16 cellular contexts compared by ENCODE assay signal in genomic region chr4:146032234-146032860, GRCh38.
DNase-seq lines count a peak whose midpoint lies in the region; ATAC-seq and TF ChIP-seq lines count a peak whose summit lies in the region.
"Had no signal": no experiment of that assay in that cellular context is flagged by ENCODE, and none has a peak within 500 bp of the region (broad histone marks: within the 10 kb centered on the region; RNA-seq: fewer than 3 reads in every experiment).

No MANE protein-coding gene starts in this region.

- no peaks in the 10 kb centered on the region for H3K36me3 ChIP-seq in OCI-LY3 (replicated peaks; ENCODE audit: low read depth, low read length)
- no peaks in the 10 kb centered on the region for H3K36me3 ChIP-seq in mucosa of rectum (ENCODE audit: control insufficient read depth in 2 of 2, insufficient read depth in 2 of 2, low read length in 2 of 2)
- H3K36me3 ChIP-seq: ascending aorta had no signal

- no peak for TF ChIP-seq CTCF in OCI-LY3 (IDR thresholded peaks at IDR 0.05; ENCODE audit: low read depth, low read length)

- no peaks in the 10 kb centered on the region for H3K79me2 ChIP-seq in OCI-LY3 (ENCODE audit: low read length)

- intact Hi-C loops in activated T-helper 1 cell treated with anti-CD3 and anti-CD28 coated beads, Interleukin-12 subunit alpha, Interleukin-12 subunit beta, Interleukin-2, Interleukin-4 antibody, amounts not matched to agents 30 ng/mL and 10 ng/mL and 1 ng/mL, durations not matched to agents 14 hours and 24 hours and 36 hours (cut with micrococcal nuclease), result no loop called here
- intact Hi-C loops in cardiac septum (cut with DNase I), result no loop called here

- H3K9ac ChIP-seq in OCI-LY3 (ENCODE audit: low read length) (peak overlapping the region; percentile 47), mucosa of rectum (ENCODE audit: low read depth in 1 of 2, low read length in 2 of 2) (no peak overlapping the region)

- DNase-seq in DMS53 treated with DMSO at 0.1 percent for 48 hours (lab: John Stamatoyannopoulos, UW; ENCODE audit: unreplicated experiment) (peak; percentile 4), cardiac septum (ENCODE audit: low spot score) (no peak), NCI-H2081 treated with DMSO at 0.1 percent for 48 hours (lab: John Stamatoyannopoulos, UW) (no peak)
- no peak for DNase-seq in activated effector memory CD4-positive, alpha-beta T cell treated with Interleukin-2 at 50 U/mL for 16 hours
- no peak for DNase-seq in activated T-helper 1 cell treated with anti-CD3 and anti-CD28 coated beads, Interleukin-12 subunit alpha, Interleukin-12 subunit beta, Interleukin-2, Interleukin-4 antibody, amounts not matched to agents 30 ng/mL and 10 ng/mL and 1 ng/mL, durations not matched to agents 14 hours and 24 hours and 36 hours (ENCODE audit: low spot score)
- DNase-seq: activated CD4-positive, alpha-beta memory T cell treated with anti-CD3 and anti-CD28 coated beads for 36 hours; KBM-7; NCI-H1436; NCI-H524 treated with DMSO at 0.1 percent for 48 hours; stimulated activated CD4-positive, alpha-beta T cell treated with anti-CD3 and anti-CD28 coated beads, Interleukin-1b, Interleukin-23, amount 100 ng/mL, for 48 hours; T-helper 9 cell had no signal

- H3K27me3 ChIP-seq in OCI-LY3 (ENCODE audit: low read depth, low read length) (no peaks in the 10 kb centered on the region), mucosa of rectum (ENCODE audit: control insufficient read depth in 2 of 2, insufficient read depth in 2 of 2, low read length in 2 of 2) (no peaks in the 10 kb centered on the region)
- H3K27me3 ChIP-seq: ascending aorta had no signal

- no peaks in the 10 kb centered on the region for H3K9me3 Mint-ChIP-seq in activated T-helper 1 cell treated with anti-CD3 and anti-CD28 coated beads, Interleukin-12 subunit alpha, Interleukin-12 subunit beta, Interleukin-2, Interleukin-4 antibody, amounts not matched to agents 30 ng/mL and 10 ng/mL and 1 ng/mL, durations not matched to agents 14 hours and 24 hours and 36 hours
- H3K9me3 Mint-ChIP-seq: activated T-helper 2 cell treated with anti-CD3 and anti-CD28 coated beads, Interferon-gamma antibody, Interleukin-2, Interleukin-4, amounts not matched to agents 10 μg/mL and 5 μg/mL and 100 μg/mL, durations not matched to agents 14 hours and 24 hours and 36 hours had no signal

- no peaks in the 10 kb centered on the region for H3K36me3 Mint-ChIP-seq in activated T-helper 1 cell treated with anti-CD3 and anti-CD28 coated beads, Interleukin-12 subunit alpha, Interleukin-12 subunit beta, Interleukin-2, Interleukin-4 antibody, amounts not matched to agents 30 ng/mL and 10 ng/mL and 1 ng/mL, durations not matched to agents 14 hours and 24 hours and 36 hours (ENCODE audit: low read depth)
- H3K36me3 Mint-ChIP-seq: activated CD4-positive, alpha-beta memory T cell treated with anti-CD3 and anti-CD28 coated beads for 36 hours had no signal

- H3K4me2 ChIP-seq in OCI-LY3 (ENCODE audit: low read length), result peak overlapping the region; percentile 70

- H3K4me3 Mint-ChIP-seq in activated T-helper 1 cell treated with anti-CD3 and anti-CD28 coated beads, Interleukin-12 subunit alpha, Interleukin-12 subunit beta, Interleukin-2, Interleukin-4 antibody, amounts not matched to agents 30 ng/mL and 10 ng/mL and 1 ng/mL, durations not matched to agents 14 hours and 24 hours and 36 hours, result no peak overlapping the region
- H3K4me3 Mint-ChIP-seq: activated CD4-positive, alpha-beta memory T cell treated with anti-CD3 and anti-CD28 coated beads for 36 hours had no signal

- H3K27ac ChIP-seq in OCI-LY3 (ENCODE audit: low read length) (peak overlapping the region; percentile 54), mucosa of rectum (ENCODE audit: low read depth in 2 of 2, low read length in 2 of 2) (peak overlapping the region; percentile 77 to 78)
- H3K27ac ChIP-seq: ascending aorta had no signal

- H3K4me3 ChIP-seq in OCI-LY3 (ENCODE audit: low read length), result peak overlapping the region; percentile 25
- H3K4me3 ChIP-seq in mucosa of rectum (ENCODE audit: low read length in 2 of 2), result no peak overlapping the region
- H3K4me3 ChIP-seq: ascending aorta had no signal

- H3K4me1 Mint-ChIP-seq in activated T-helper 1 cell treated with anti-CD3 and anti-CD28 coated beads, Interleukin-12 subunit alpha, Interleukin-12 subunit beta, Interleukin-2, Interleukin-4 antibody, amounts not matched to agents 30 ng/mL and 10 ng/mL and 1 ng/mL, durations not matched to agents 14 hours and 24 hours and 36 hours (ENCODE audit: low read depth), result peaks cover 12% of the 10 kb centered on the region

- no peaks in the 10 kb centered on the region for H4K20me1 ChIP-seq in OCI-LY3 (ENCODE audit: insufficient read depth, low read length)

- H3K4me1 ChIP-seq in OCI-LY3 (ENCODE audit: low read length), result peaks cover 53% of the 10 kb centered on the region
- peaks cover 26 to 39% of the 10 kb centered on the region in 2 donors for H3K4me1 ChIP-seq in mucosa of rectum (ENCODE audit: control insufficient read depth in 2 of 2, insufficient read depth in 2 of 2, low read length in 2 of 2)
- H3K4me1 ChIP-seq: ascending aorta had no signal

- peaks cover 8% of the 10 kb centered on the region for H3K27me3 Mint-ChIP-seq in activated T-helper 1 cell treated with anti-CD3 and anti-CD28 coated beads, Interleukin-12 subunit alpha, Interleukin-12 subunit beta, Interleukin-2, Interleukin-4 antibody, amounts not matched to agents 30 ng/mL and 10 ng/mL and 1 ng/mL, durations not matched to agents 14 hours and 24 hours and 36 hours (ENCODE audit: insufficient read depth)

- peak overlapping the region; percentile 75 for H2AFZ ChIP-seq in OCI-LY3 (ENCODE audit: low read depth, low read length)

- no peaks in the 10 kb centered on the region for H3K9me3 ChIP-seq in OCI-LY3 (ENCODE audit: insufficient read depth, low read length)
- no peaks in the 10 kb centered on the region for H3K9me3 ChIP-seq in mucosa of rectum (ENCODE audit: control insufficient read depth in 2 of 2, low read length in 2 of 2)
- H3K9me3 ChIP-seq: ascending aorta had no signal

- H3K27ac Mint-ChIP-seq in activated T-helper 1 cell treated with anti-CD3 and anti-CD28 coated beads, Interleukin-12 subunit alpha, Interleukin-12 subunit beta, Interleukin-2, Interleukin-4 antibody, amounts not matched to agents 30 ng/mL and 10 ng/mL and 1 ng/mL, durations not matched to agents 14 hours and 24 hours and 36 hours, result no peak overlapping the region
- H3K27ac Mint-ChIP-seq: activated CD4-positive, alpha-beta memory T cell treated with anti-CD3 and anti-CD28 coated beads for 36 hours; activated T-helper 2 cell treated with anti-CD3 and anti-CD28 coated beads, Interferon-gamma antibody, Interleukin-2, Interleukin-4, amounts not matched to agents 10 μg/mL and 5 μg/mL and 100 μg/mL, durations not matched to agents 14 hours and 24 hours and 36 hours had no signal

- ATAC-seq in GM19324 (IDR thresholded peaks at IDR 0.05; ENCODE audit: low FRiP score, unreplicated experiment), result peak; percentile 33
